15 cellular contexts compared by ENCODE assay signal in the genomic region with DNA sequence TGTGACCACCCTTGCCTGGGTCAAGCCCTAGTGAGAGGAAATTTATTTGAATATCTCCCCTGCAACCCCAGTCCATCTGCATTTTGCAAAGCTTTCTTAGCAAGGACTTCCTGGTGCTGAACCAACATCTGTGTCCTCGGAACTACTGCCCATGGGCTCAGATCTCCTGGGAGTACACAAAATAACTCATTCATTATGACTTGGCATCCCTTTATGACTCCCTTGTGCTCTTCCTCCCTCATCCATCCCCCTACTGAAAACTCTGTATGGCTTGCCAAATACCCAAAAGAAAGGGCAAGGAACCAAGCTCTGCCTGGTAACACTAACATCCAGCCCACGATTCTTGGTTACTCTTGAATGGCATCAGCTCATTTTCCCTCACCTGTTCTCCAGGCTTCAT.
"Had no signal": no experiment of that assay in that cellular context is flagged by ENCODE, and none has a peak within 500 bp of the region (broad histone marks: within the 10 kb centered on the region; RNA-seq: fewer than 3 reads in every experiment).

No MANE protein-coding gene starts in this region.

- H3K27ac ChIP-seq: foreskin keratinocyte, psoas muscle, sigmoid colon, testis, upper lobe of right lung had no signal

- H3K4me1 ChIP-seq: foreskin keratinocyte, psoas muscle, sigmoid colon, upper lobe of right lung had no signal

- ATAC-seq: activated naive CD8-positive, alpha-beta T cell treated with anti-CD3 and anti-CD28 coated beads, Interleukin-2, amount 50 U/mL, for 24 hours; esophagus mucosa; foreskin keratinocyte; naive thymus-derived CD8-positive, alpha-beta T cell; psoas muscle; upper lobe of right lung had no signal

- H3K27me3 ChIP-seq: testis, upper lobe of right lung had no signal

- H3K4me3 ChIP-seq: psoas muscle, sigmoid colon, testis, upper lobe of right lung had no signal

- H3K36me3 ChIP-seq: sigmoid colon, upper lobe of right lung had no signal

- DNase-seq: activated B cell treated with CpG ODN at 0.5 μM for 24 hours; activated CD4-positive, alpha-beta T cell treated with anti-CD3 and anti-CD28 coated beads, Interleukin-2, amount 10 ng/mL, durations not matched to agents 24 days and 14 days; activated naive CD4-positive, alpha-beta T cell treated with Interleukin-2 at 50 U/mL for 16 hours; activated naive CD8-positive, alpha-beta T cell treated with anti-CD3 and anti-CD28 coated beads, Interleukin-2, amount 50 U/mL, for 24 hours; foreskin keratinocyte; kidney glomerular epithelial cell; naive thymus-derived CD8-positive, alpha-beta T cell; psoas muscle; sigmoid colon; stimulated activated CD4-positive, alpha-beta T cell treated with anti-CD3 and anti-CD28 coated beads, Interleukin-12 subunit alpha, Interleukin-12 subunit beta, amount 100 ng/mL, for 4 hours; stimulated activated naive CD4-positive, alpha-beta T cell; T-helper 2 cell; testis; upper lobe of right lung had no signal
